26 cellular contexts compared by ENCODE assay signal in the genomic region with DNA sequence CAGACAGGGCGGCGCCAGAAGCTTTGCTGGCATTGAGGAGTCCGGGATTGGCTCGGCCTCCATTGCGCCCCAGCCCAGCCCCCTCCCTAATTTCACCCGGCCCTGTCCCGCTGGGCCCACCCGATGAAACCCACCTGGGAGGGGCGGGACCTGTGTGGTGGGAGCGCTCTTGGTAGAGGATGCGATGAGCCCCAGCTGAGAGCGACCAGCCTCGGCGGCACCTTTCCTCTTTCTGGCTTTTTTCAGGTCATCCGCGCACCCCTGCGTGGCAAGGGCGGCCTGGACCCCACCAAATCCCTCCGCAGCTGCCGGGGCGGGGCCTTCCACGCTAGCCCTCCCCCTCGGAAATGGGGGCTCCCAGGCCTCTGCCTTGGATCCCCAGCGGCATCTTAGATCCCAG. TPM values are rescaled to one million over a fixed set of nuclear protein-coding genes. Genes with fewer than 3 reads are reported as not detected.
"Had no signal": no experiment of that assay in that cellular context is flagged by ENCODE, and none has a peak within 500 bp of the region (broad histone marks: within the 10 kb centered on the region; RNA-seq: fewer than 3 reads in every experiment).

Gene ZGLP1 (minus strand): TSS at position 393 of the 400 bp plus-strand sequence.

- H3K9me3 ChIP-seq: adrenal gland, ascending aorta, gastroesophageal sphincter, heart left ventricle, lower lobe of right lung, ovary, psoas muscle, upper lobe of right lung had no signal

- H3K27me3 ChIP-seq: adrenal gland, ascending aorta, brain microvascular endothelial cell, gastroesophageal sphincter, heart left ventricle, ovary, upper lobe of right lung had no signal

- DNase-seq: activated CD4-positive, alpha-beta T cell treated with anti-CD3 and anti-CD28 coated beads for 1 hour; activated CD8-positive, alpha-beta memory T cell treated with anti-CD3 and anti-CD28 coated beads, Interleukin-2, amount 50 U/mL, for 48 hours; activated naive CD4-positive, alpha-beta T cell; activated T-cell treated with anti-CD3 and anti-CD28 coated beads, Interleukin-2, amount 50 U/mL, for 4 hours; adrenal gland; brain microvascular endothelial cell; central memory CD4-positive, alpha-beta T cell; heart left ventricle; left colon; lower lobe of right lung; mesendoderm; naive thymus-derived CD4-positive, alpha-beta T cell; ovary; psoas muscle; right cardiac atrium; stimulated activated CD4-positive, alpha-beta T cell treated with anti-CD3 and anti-CD28 coated beads, Interleukin-2, amount 100 ng/mL, for 48 hours; stimulated activated CD8-positive, alpha-beta memory T cell treated with anti-CD3 and anti-CD28 coated beads, Interleukin-4, amount 100 ng/mL, for 48 hours; stimulated activated naive B cell treated with anti-CD40 and anti-IgM and Interleukin-4, amounts not matched to agents 10 μg/mL and 1 μg/mL and 100 μg/mL, for 72 hours; T-helper 9 cell; upper lobe of right lung had no signal

- H3K36me3 ChIP-seq: adrenal gland, ovary, upper lobe of right lung had no signal

- ATAC-seq: activated T-cell treated with anti-CD3 and anti-CD28 coated beads, Interleukin-2, amount 50 U/mL, for 4 hours; gastroesophageal sphincter; left colon; lower lobe of right lung; naive thymus-derived CD4-positive, alpha-beta T cell; psoas muscle; stimulated activated naive B cell treated with anti-CD40 and anti-IgM and Interleukin-4, amounts not matched to agents 10 μg/mL and 1 μg/mL and 100 μg/mL, for 72 hours; upper lobe of right lung had no signal

- H3K4me2 ChIP-seq: smooth muscle cell had no signal

- H3K27ac ChIP-seq: adrenal gland, ascending aorta, brain microvascular endothelial cell, epithelial cell of prostate, gastroesophageal sphincter, heart left ventricle, lower lobe of right lung, ovary, psoas muscle, upper lobe of right lung had no signal

- H3K4me1 ChIP-seq: ascending aorta, psoas muscle, upper lobe of right lung had no signal

- H3K4me3 ChIP-seq: adrenal gland, ascending aorta, gastroesophageal sphincter, heart left ventricle, lower lobe of right lung, ovary, psoas muscle, smooth muscle cell, upper lobe of right lung had no signal

- FAIRE-seq: colon, keratinocyte had no signal

RNA-seq across cellular contexts. Expression of gene ZGLP1, which starts in this region (rescaled TPM):
- total RNA-seq: ascending aorta had no signal
